ENCODE assay signal across 8 cellular contexts in the genomic region with DNA sequence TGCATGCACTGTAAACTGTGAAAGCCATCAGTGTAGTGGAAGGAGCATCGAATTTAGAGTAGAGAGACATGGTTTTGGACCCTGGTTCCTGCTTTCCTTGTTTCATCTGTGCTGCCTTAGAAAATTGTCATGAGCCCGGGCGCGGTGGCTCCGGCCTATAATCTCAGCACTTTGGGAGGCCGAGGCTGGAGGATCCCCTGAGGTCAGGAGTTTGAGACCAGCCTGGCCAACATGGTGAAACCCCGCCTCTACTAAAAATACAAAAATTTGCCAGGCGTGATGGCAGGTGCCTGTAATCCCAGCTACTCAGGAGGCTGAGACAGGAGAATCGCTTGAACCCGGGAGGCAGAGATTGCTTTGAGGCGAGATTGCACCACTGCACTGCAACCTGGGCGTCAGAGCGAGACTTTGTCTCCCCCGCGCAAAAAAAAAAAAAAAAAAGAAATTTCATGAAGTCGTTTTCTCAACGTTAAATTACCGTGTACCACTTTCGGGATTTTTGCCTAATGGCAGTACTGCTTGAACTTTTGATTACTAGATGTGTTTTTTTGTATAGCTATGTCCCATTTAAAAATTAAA. TPM values are rescaled to one million over a fixed set of nuclear protein-coding genes. Genes with fewer than 3 reads are reported as not detected.
DNase-seq lines count a peak whose midpoint lies in the region; ATAC-seq and TF ChIP-seq lines count a peak whose summit lies in the region.

No MANE protein-coding gene starts in this region.

- H3K27ac ChIP-seq in iPS DF 6.9 (ENCODE audit: low read length) = no peak overlapping the region
- H3K27ac ChIP-seq in smooth muscle cell (ENCODE audit: low read depth) = peak overlapping the region; percentile 99

- H3K36me3 ChIP-seq in iPS DF 6.9 (ENCODE audit: control insufficient read depth, insufficient read depth, low read length) (no peaks in the 10 kb centered on the region), smooth muscle cell (ENCODE audit: low read depth) (no peaks in the 10 kb centered on the region)

- WGBS in iPS DF 6.9 (ENCODE audit: insufficient coverage, insufficient read length) = no CpG with 5 or more reads among the region's 19 CpGs
- 76% methylated on average over 19 of the region's 19 CpGs for WGBS in smooth muscle cell (ENCODE audit: low lambda C conversion rate)

- H3K27me3 Mint-ChIP-seq in HFFc6 (ENCODE audit: insufficient read depth) = no peaks in the 10 kb centered on the region; the same call in 1 of the 2 replicates
- H3K27me3 Mint-ChIP-seq in activated CD8-positive, alpha-beta T cell treated with anti-CD3 and anti-CD28 coated beads for 36 hours = no peaks in the 10 kb centered on the region

- H3K27me3 ChIP-seq in iPS DF 6.9 (ENCODE audit: control insufficient read depth, insufficient read depth, low read length) = no peaks in the 10 kb centered on the region
- H3K27me3 ChIP-seq in smooth muscle cell (ENCODE audit: low read depth) = no peaks in the 10 kb centered on the region

- H3K4me1 Mint-ChIP-seq in HFFc6 (ENCODE audit: low read depth) = peaks cover 10% of the 10 kb centered on the region
- H3K4me1 Mint-ChIP-seq in activated CD8-positive, alpha-beta T cell treated with anti-CD3 and anti-CD28 coated beads for 36 hours (ENCODE audit: low read depth) = peaks cover 8% of the 10 kb centered on the region

- no peak for ATAC-seq in activated CD8-positive, alpha-beta T cell treated with anti-CD3 and anti-CD28 coated beads for 36 hours
- ATAC-seq in GM18498 (IDR thresholded peaks at IDR 0.05; ENCODE audit: unreplicated experiment) = no peak

- H3K4me2 ChIP-seq in smooth muscle cell = peak overlapping the region; percentile 84

- no peak for TF ChIP-seq CTCF in HFFc6 (IDR thresholded peaks at IDR 0.05)
- TF ChIP-seq CTCF in activated CD8-positive, alpha-beta T cell treated with anti-CD3 and anti-CD28 coated beads for 36 hours (IDR thresholded peaks at IDR 0.05) = no peak
- no peak for TF ChIP-seq CTCF in smooth muscle cell (IDR thresholded peaks at IDR 0.05; ENCODE audit: borderline replicate concordance, insufficient read depth, poor library complexity, severe bottlenecking)
- TF ChIP-seq CTCF in GM13976 (IDR thresholded peaks at IDR 0.05; ENCODE audit: borderline replicate concordance, control extremely low read depth, extremely low read depth, insufficient read depth, missing control alignments) = no peak

- peak overlapping the region; percentile 92 for H2AFZ ChIP-seq in smooth muscle cell (ENCODE audit: low read depth)

- DNase-seq in HFFc6 (no peak), iPS DF 6.9 (ENCODE audit: low read depth, low spot score) (no peak), smooth muscle cell (lab: John Stamatoyannopoulos, UW; ENCODE audit: unreplicated experiment) (no peak), COLO829 (ENCODE audit: low spot score) (no peak), AG20443 (ENCODE audit: low spot score) (no peak), GM13976 (ENCODE audit: low spot score) (no peak)
- DNase-seq in activated CD8-positive, alpha-beta T cell treated with anti-CD3 and anti-CD28 coated beads for 36 hours = no peak

- H3K4me3 ChIP-seq in iPS DF 6.9 (ENCODE audit: low read length) (peak overlapping the region; percentile 77; the same call in 1 of the 2 replicates), smooth muscle cell (peak overlapping the region; percentile 78)

- no peaks in the 10 kb centered on the region for H3K36me3 Mint-ChIP-seq in HFFc6 (ENCODE audit: low read depth)
- H3K36me3 Mint-ChIP-seq in activated CD8-positive, alpha-beta T cell treated with anti-CD3 and anti-CD28 coated beads for 36 hours (ENCODE audit: low read depth) = peaks cover 7% of the 10 kb centered on the region

- no peaks in the 10 kb centered on the region for H3F3A ChIP-seq in smooth muscle cell (ENCODE audit: low read depth)

- peak overlapping the region; percentile 96 for H3K27ac Mint-ChIP-seq in HFFc6
- peak overlapping the region; percentile 98 for H3K27ac Mint-ChIP-seq in activated CD8-positive, alpha-beta T cell treated with anti-CD3 and anti-CD28 coated beads for 36 hours

- no peaks in the 10 kb centered on the region for H4K20me1 ChIP-seq in smooth muscle cell (ENCODE audit: low read depth)

- H3K79me2 ChIP-seq in smooth muscle cell (ENCODE audit: low read depth) = no peaks in the 10 kb centered on the region

- peak overlapping the region; percentile 95 for H3K4me3 Mint-ChIP-seq in HFFc6
- peak overlapping the region; percentile 90 for H3K4me3 Mint-ChIP-seq in activated CD8-positive, alpha-beta T cell treated with anti-CD3 and anti-CD28 coated beads for 36 hours

- CTCF ChIA-PET in activated CD8-positive, alpha-beta T cell treated with anti-CD3 and anti-CD28 coated beads for 36 hours (lab: Charles Lee) = interaction anchor here (1.0 to 1.2 kb wide), 3 partner anchors 18 to 267 kb away, joined by 3 to 5 read pairs (median 5); partner anchors contain the start of gene ARL6IP1

- POLR2A ChIA-PET in activated CD8-positive, alpha-beta T cell treated with anti-CD3 and anti-CD28 coated beads for 36 hours (lab: Charles Lee) = no interaction called here

- H3K4me1 ChIP-seq in iPS DF 6.9 (ENCODE audit: control insufficient read depth, insufficient read depth, low read length) (no peaks in the 10 kb centered on the region), smooth muscle cell (ENCODE audit: low read depth) (no peaks in the 10 kb centered on the region)

- H3K9me3 Mint-ChIP-seq in HFFc6 = no peaks in the 10 kb centered on the region
- no peaks in the 10 kb centered on the region for H3K9me3 Mint-ChIP-seq in activated CD8-positive, alpha-beta T cell treated with anti-CD3 and anti-CD28 coated beads for 36 hours

- intact Hi-C loops in activated CD8-positive, alpha-beta T cell treated with anti-CD3 and anti-CD28 coated beads for 36 hours (cut with micrococcal nuclease) = loop anchor here (5.0 kb wide), 1 partner anchor 281 kb away; no protein-coding TSS in a partner anchor

- in situ Hi-C loops in GM13976 (cut with MboI; ENCODE audit: low sequenced_read_pairs, unreplicated experiment) = no loop called here

- peak overlapping the region; percentile 100 for H3K9ac ChIP-seq in smooth muscle cell (ENCODE audit: low read depth)

- no peaks in the 10 kb centered on the region for H3K9me3 ChIP-seq in iPS DF 6.9 (ENCODE audit: control insufficient read depth, insufficient read depth, low read length)
- H3K9me3 ChIP-seq in smooth muscle cell (replicated peaks; ENCODE audit: low read depth) = no peaks in the 10 kb centered on the region

RNA-seq across cellular contexts. Expression of gene COQ7, which starts 0.9 kb away (rescaled TPM):
- total RNA-seq in HFFc6 (2021; fragmentation: NEBNext Ultra II Directional; extraction: Animal tissue kit (Norgen Biotek cat#: 25700)) = 10 to 100 TPM; 15.1 to 19.1 (median 16.8) TPM
- 10 to 100 TPM; 16.9 to 19.2 TPM for total RNA-seq in activated CD8-positive, alpha-beta T cell treated with anti-CD3 and anti-CD28 coated beads for 36 hours
- total RNA-seq in smooth muscle cell = 6.6 and 10.5 TPM in 2 replicates
- polyA plus RNA-seq in smooth muscle cell = 10.1 and 11.4 TPM in 2 replicates

RNA-seq across cellular contexts. Expression of gene ITPRIPL2, which starts 45.4 kb away (rescaled TPM):
- total RNA-seq in HFFc6 (2021; fragmentation: NEBNext Ultra II Directional; extraction: Animal tissue kit (Norgen Biotek cat#: 25700)) = 10 to 100 TPM; 36.3 to 56.9 (median 43.1) TPM
- total RNA-seq in activated CD8-positive, alpha-beta T cell treated with anti-CD3 and anti-CD28 coated beads for 36 hours = 1 to 10 TPM; 1.3 to 1.9 TPM
- 26.4 and 27.5 TPM in 2 replicates for total RNA-seq in smooth muscle cell
- 16.4 and 19.4 TPM in 2 replicates for polyA plus RNA-seq in smooth muscle cell
